8 cellular contexts compared by ENCODE assay signal in genomic region chrX:131783555-131784338, GRCh38.
DNase-seq lines count a peak whose midpoint lies in the region; ATAC-seq, FAIRE-seq and TF ChIP-seq lines count a peak whose summit lies in the region.

No MANE protein-coding gene starts in this region.

- BruUV-seq in OCI-LY7 (replicated peaks; lab: Mats Ljungman, UMichigan), result no TSS peak

- H3K9me3 ChIP-seq in astrocyte (ENCODE audit: insufficient read depth, low read depth, low read length) (no peaks in the 10 kb centered on the region), psoas muscle (no peaks in the 10 kb centered on the region), OCI-LY7 (ENCODE audit: low read length) (no peaks in the 10 kb centered on the region), testis (no peaks in the 10 kb centered on the region)

- no peaks in the 10 kb centered on the region for H3K4me1 ChIP-seq in astrocyte (ENCODE audit: insufficient read depth, low read length)
- H3K4me1 ChIP-seq in psoas muscle, result no peaks in the 10 kb centered on the region
- no peaks in the 10 kb centered on the region for H3K4me1 ChIP-seq in OCI-LY7 (ENCODE audit: insufficient read depth, low read length, poor library complexity, severe bottlenecking)
- H3K4me1 ChIP-seq in testis, result no peaks in the 10 kb centered on the region

- no peaks in the 10 kb centered on the region for H3K27me3 Mint-ChIP-seq in astrocyte (ENCODE audit: low read depth, unreplicated experiment)

- H3K9me2 ChIP-seq in OCI-LY7 (ENCODE audit: insufficient read depth, low read length), result no peaks in the 10 kb centered on the region

- peak; percentile 64 for DNase-seq in astrocyte (ENCODE audit: low read depth)
- peak; percentile 52 to 63 for DNase-seq in psoas muscle
- no peak for DNase-seq in inferior parietal cortex (ENCODE audit: extremely low spot score)
- no peak for DNase-seq in cardiac septum (ENCODE audit: low spot score)
- no peak for DNase-seq in OCI-LY7 (ENCODE audit: low spot score)
- DNase-seq in testis, result no peak

- H4K20me1 ChIP-seq in astrocyte (ENCODE audit: insufficient read depth, low read length) (no peaks in the 10 kb centered on the region), OCI-LY7 (ENCODE audit: insufficient read depth, low read length) (no peaks in the 10 kb centered on the region)

- H3K4me1 Mint-ChIP-seq in astrocyte (ENCODE audit: low read depth, unreplicated experiment), result peaks cover 1% of the 10 kb centered on the region

- no peak overlapping the region for H3K4me3 ChIP-seq in astrocyte (ENCODE audit: insufficient read depth, low read depth, low read length)
- H3K4me3 ChIP-seq in psoas muscle, result peak overlapping the region; percentile 61
- H3K4me3 ChIP-seq in OCI-LY7 (ENCODE audit: low read depth, low read length, poor library complexity, severe bottlenecking), result no peak overlapping the region
- H3K4me3 ChIP-seq in testis, result no peak overlapping the region

- POLR2A ChIA-PET in OCI-LY7 (lab: Charles Lee), result interaction anchor here (0.6 kb wide), 1 partner anchor 85 kb away, joined by 3 read pairs; no protein-coding TSS in a partner anchor

- peak; percentile 100 for FAIRE-seq in astrocyte (lab: Jason Lieb, UNC)

- intact Hi-C loops in psoas muscle (cut with DNase I), result no loop called here
- intact Hi-C loops in cardiac septum (cut with DNase I), result no loop called here
- intact Hi-C loops in OCI-LY7 (cut with micrococcal nuclease; ENCODE audit: unreplicated experiment), result no loop called here
- intact Hi-C loops in testis (cut with DNase I; ENCODE audit: low total_unique reads), result no loop called here

- peaks cover 11% of the 10 kb centered on the region for H3K36me3 Mint-ChIP-seq in astrocyte (ENCODE audit: low read depth, unreplicated experiment)

- no peak for TF ChIP-seq CTCF in astrocyte (IDR thresholded peaks at IDR 0.05; ENCODE audit: insufficient read depth, low read depth, low read length)
- peak; percentile 66 for TF ChIP-seq CTCF in psoas muscle (IDR thresholded peaks at IDR 0.05)
- TF ChIP-seq CTCF in OCI-LY7 (conservative IDR thresholded peaks at IDR 0.05; ENCODE audit: low read length), result no peak
- TF ChIP-seq CTCF in testis (IDR thresholded peaks at IDR 0.05), result no peak

- H3K4me3 Mint-ChIP-seq in astrocyte (ENCODE audit: unreplicated experiment), result no peak overlapping the region

- no peak overlapping the region for H3K27ac Mint-ChIP-seq in astrocyte (ENCODE audit: unreplicated experiment)

- H3K4me2 ChIP-seq in astrocyte (ENCODE audit: low read length) (no peak overlapping the region), OCI-LY7 (ENCODE audit: low read length) (no peak overlapping the region; the same call in 1 of the 2 replicates)

- no peak overlapping the region for H3K9ac ChIP-seq in astrocyte (ENCODE audit: low read length)

- H3K27me3 ChIP-seq in astrocyte (ENCODE audit: insufficient read depth, low read length) (no peaks in the 10 kb centered on the region), psoas muscle (ENCODE audit: insufficient read depth in 3 of 3, low read length in 2 of 3) (no peaks in the 10 kb centered on the region), testis (no peaks in the 10 kb centered on the region)

- H3K27ac ChIP-seq in astrocyte (ENCODE audit: low read depth, low read length) (no peak overlapping the region), psoas muscle (peak overlapping the region; percentile 27), OCI-LY7 (ENCODE audit: low read depth, low read length, poor library complexity, severe bottlenecking) (no peak overlapping the region), testis (no peak overlapping the region)

- ATAC-seq in GM18502 (IDR thresholded peaks at IDR 0.05; ENCODE audit: poor library complexity, unreplicated experiment), result peak; percentile 59
- ATAC-seq in HG03354 (IDR thresholded peaks at IDR 0.05; ENCODE audit: poor library complexity, severe bottlenecking, unreplicated experiment), result peak; percentile 69
- peak; percentile 76 to 84 (median 80) for ATAC-seq in psoas muscle

- CTCF ChIA-PET in OCI-LY7 (lab: Charles Lee; ENCODE audit: unreplicated experiment), result no interaction called here

- no peak for TF ChIP-seq POLR2A in testis (IDR thresholded peaks at IDR 0.05)

- H3K36me3 ChIP-seq in astrocyte (ENCODE audit: insufficient read depth, low read length), result no peaks in the 10 kb centered on the region
- no peaks in the 10 kb centered on the region for H3K36me3 ChIP-seq in psoas muscle (ENCODE audit: insufficient read depth in 1 of 2, low read depth in 1 of 2)
- no peaks in the 10 kb centered on the region for H3K36me3 ChIP-seq in OCI-LY7 (ENCODE audit: insufficient read depth, low read length)
- no peaks in the 10 kb centered on the region for H3K36me3 ChIP-seq in testis (ENCODE audit: low read depth, missing control alignments)

- 51 to 91% (median 91%) methylated on average over 15 of the region's 15 CpGs for WGBS in psoas muscle, 3 donors
- WGBS in testis, 2 donors, result 90 to 96% methylated on average over 14 to 15 of the region's 15 CpGs

- H2AFZ ChIP-seq in astrocyte (ENCODE audit: low read depth, low read length), result no peak overlapping the region
- no peak overlapping the region for H2AFZ ChIP-seq in OCI-LY7 (ENCODE audit: low read length)

- H3K9me3 Mint-ChIP-seq in astrocyte (ENCODE audit: unreplicated experiment), result no peaks in the 10 kb centered on the region

- H3K79me2 ChIP-seq in astrocyte (ENCODE audit: insufficient read depth, low read length) (no peaks in the 10 kb centered on the region), OCI-LY7 (ENCODE audit: insufficient read depth, low read depth, low read length) (no peaks in the 10 kb centered on the region)

Comparison
In these comparisons a context has a peak if more than half of its experiments do, and no peak if none do; other contexts are left out.
1. DNase-seq: peak in astrocyte (single experiment) and psoas muscle (2 of 2); none in inferior parietal cortex (single experiment), cardiac septum (single experiment), OCI-LY7 (single experiment) and testis (single experiment).
2. Peak in every context shown above with its lines, with median percentiles within 50 percentile points of each other: ATAC-seq.